12 cellular contexts compared by ENCODE assay signal in the genomic region with DNA sequence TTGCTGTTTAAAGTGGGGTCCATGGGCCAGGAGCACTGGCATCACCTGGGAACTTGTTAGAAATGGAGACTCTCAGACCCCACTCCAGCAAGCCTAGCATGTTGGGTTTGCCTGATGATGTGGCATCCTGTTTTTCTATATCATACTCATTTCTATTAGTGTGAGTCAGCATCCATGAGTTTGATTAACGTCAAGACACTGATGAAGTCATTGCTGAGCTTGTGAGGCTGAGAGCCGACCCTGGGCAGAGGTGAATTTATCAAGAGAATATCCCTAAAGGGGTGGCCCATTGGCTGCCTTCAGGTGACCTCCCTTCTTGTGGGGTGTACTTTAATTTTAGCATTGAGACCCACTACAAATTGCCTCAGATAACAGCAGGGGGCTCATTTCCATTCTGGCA. TPM values are rescaled to one million over a fixed set of nuclear protein-coding genes. Genes with fewer than 3 reads are reported as not detected.
DNase-seq lines count a peak whose midpoint lies in the region; ATAC-seq and TF ChIP-seq lines count a peak whose summit lies in the region.
"Had no signal": no experiment of that assay in that cellular context is flagged by ENCODE, and none has a peak within 500 bp of the region (broad histone marks: within the 10 kb centered on the region; RNA-seq: fewer than 3 reads in every experiment).

No MANE protein-coding gene starts in this region.

- no peak for TF ChIP-seq POLR2A in GM18505 (IDR thresholded peaks at IDR 0.05; ENCODE audit: borderline replicate concordance, extremely low read depth, insufficient read depth, insufficient read length)

- H4K20me1 ChIP-seq in OCI-LY3 (ENCODE audit: insufficient read depth, low read length), result no peaks in the 10 kb centered on the region

- no peak overlapping the region for H2AFZ ChIP-seq in OCI-LY3 (ENCODE audit: low read depth, low read length)

- H3K36me3 ChIP-seq in OCI-LY3 (replicated peaks; ENCODE audit: low read depth, low read length) (no peaks in the 10 kb centered on the region), skeletal muscle tissue (ENCODE audit: control insufficient read depth in 3 of 3, insufficient read depth in 3 of 3, low read length in 3 of 3) (no peaks in the 10 kb centered on the region), WERI-Rb-1 (no peaks in the 10 kb centered on the region)

- peak overlapping the region; percentile 45 for H3K4me2 ChIP-seq in OCI-LY3 (ENCODE audit: low read length)

- peak; percentile 46 for DNase-seq in activated CD4-positive, alpha-beta T cell treated with anti-CD3 and anti-CD28 coated beads for 48 hours
- DNase-seq in activated CD4-positive, alpha-beta T cell treated with anti-CD3 and anti-CD28 coated beads for 1 hour, result no peak
- peak; percentile 91 for DNase-seq in dermis blood vessel endothelial cell
- no peak for DNase-seq in WERI-Rb-1
- DNase-seq: ACHN; activated CD4-positive, CD25-positive, alpha-beta regulatory T cell treated with anti-CD3 and anti-CD28 coated beads, Interleukin-2, amount 50 U/mL, for 72 hours; foreskin melanocyte; SHP77 treated with DMSO at 0.1 percent for 48 hours had no signal

- peak overlapping the region; percentile 94 for H3K27ac ChIP-seq in OCI-LY3 (ENCODE audit: low read length)
- H3K27ac ChIP-seq in skeletal muscle tissue (ENCODE audit: low read depth, low read length), result peak overlapping the region; percentile 94
- H3K27ac ChIP-seq in WERI-Rb-1, result no peak overlapping the region

- TF ChIP-seq CTCF in OCI-LY3 (IDR thresholded peaks at IDR 0.05; ENCODE audit: low read depth, low read length), result 0 out of 2 replicates have a peak, but pooled peaks have one; percentile 3
- no peak for TF ChIP-seq CTCF in WERI-Rb-1 (IDR thresholded peaks at IDR 0.05; ENCODE audit: low read depth, low read length)

- peak overlapping the region; percentile 26 for H3K4me3 ChIP-seq in OCI-LY3 (ENCODE audit: low read length)
- H3K4me3 ChIP-seq in skeletal muscle tissue (ENCODE audit: low read length in 3 of 3), result peak overlapping the region in 1 of 3 donors; percentile 23
- no peak overlapping the region for H3K4me3 ChIP-seq in WERI-Rb-1 (ENCODE audit: low read depth, low read length)

- peaks cover 3% of the 10 kb centered on the region; the same call in 1 of the 2 replicates for H3K79me2 ChIP-seq in OCI-LY3 (ENCODE audit: low read length)

- H3K9me3 ChIP-seq in OCI-LY3 (ENCODE audit: insufficient read depth, low read length) (no peaks in the 10 kb centered on the region), skeletal muscle tissue (ENCODE audit: control insufficient read depth in 3 of 3, low read length in 3 of 3) (no peaks in the 10 kb centered on the region), WERI-Rb-1 (ENCODE audit: severe bottlenecking) (no peaks in the 10 kb centered on the region)

- H3K4me1 ChIP-seq in OCI-LY3 (ENCODE audit: low read length), result peaks cover 76% of the 10 kb centered on the region
- H3K4me1 ChIP-seq in skeletal muscle tissue (ENCODE audit: control insufficient read depth in 3 of 3, insufficient read depth in 3 of 3, low read length in 3 of 3), result peaks cover 26 to 38% (median 35%) of the 10 kb centered on the region in 3 donors

- ATAC-seq in GM18505 (IDR thresholded peaks at IDR 0.05; ENCODE audit: unreplicated experiment) (no peak), HG03039 (IDR thresholded peaks at IDR 0.05; ENCODE audit: unreplicated experiment) (no peak)

- no peaks in the 10 kb centered on the region for H3K27me3 ChIP-seq in OCI-LY3 (ENCODE audit: low read depth, low read length)
- no peaks in the 10 kb centered on the region for H3K27me3 ChIP-seq in skeletal muscle tissue (ENCODE audit: control insufficient read depth in 3 of 3, insufficient read depth in 3 of 3, low read length in 3 of 3)
- H3K27me3 ChIP-seq in WERI-Rb-1 (ENCODE audit: insufficient read depth, low read depth, severe bottlenecking), result no peaks in the 10 kb centered on the region

- peak overlapping the region; percentile 47 for H3K9ac ChIP-seq in OCI-LY3 (ENCODE audit: low read length)
- H3K9ac ChIP-seq in skeletal muscle tissue (ENCODE audit: low read depth in 1 of 3, low read length in 3 of 3), result peak overlapping the region in 2 of 3 donors; percentile 28 to 40

RNA-seq across cellular contexts. Expression of a gene that starts 43.4 kb away (rescaled TPM):
- total RNA-seq in dermis blood vessel endothelial cell, result 77.1 and 89.2 TPM in 2 replicates
- 15.1 TPM for total RNA-seq in skeletal muscle tissue

Comparison
In these comparisons a context has a peak if more than half of its experiments do, and no peak if none do; other contexts are left out.
1. DNase-seq: peak in activated CD4-positive, alpha-beta T cell treated with anti-CD3 and anti-CD28 coated beads for 48 hours (single experiment) and dermis blood vessel endothelial cell (single experiment); none in activated CD4-positive, alpha-beta T cell treated with anti-CD3 and anti-CD28 coated beads for 1 hour (single experiment) and WERI-Rb-1 (single experiment).